Comparison of ENCODE assay signal across 8 cellular contexts in genomic region chr3:107431298-107432012, GRCh38. TPM values are rescaled to one million over a fixed set of nuclear protein-coding genes. Genes with fewer than 3 reads are reported as not detected.
DNase-seq lines count a peak whose midpoint lies in the region; ATAC-seq and TF ChIP-seq lines count a peak whose summit lies in the region.

No MANE protein-coding gene starts in this region.

- H3K9me3 ChIP-seq in duodenal mucosa (ENCODE audit: control insufficient read depth in 1 of 2, low read length in 2 of 2) (no peaks in the 10 kb centered on the region), liver (ENCODE audit: control insufficient read depth in 4 of 4, low read length in 3 of 4) (no peaks in the 10 kb centered on the region)

- H3K4me3 ChIP-seq in AG09309 (ENCODE audit: control insufficient read depth, low read depth, low read length) (peak overlapping the region; percentile 72), duodenal mucosa (ENCODE audit: low read depth in 1 of 2, low read length in 2 of 2) (peak overlapping the region; percentile 81 to 87), liver (ENCODE audit: low read depth in 1 of 3, low read length in 3 of 3) (peak overlapping the region; percentile 74 to 92 (median 84))

- H3K36me3 ChIP-seq in duodenal mucosa (ENCODE audit: control insufficient read depth in 1 of 2, insufficient read depth in 2 of 2, low read length in 2 of 2): no peaks in the 10 kb centered on the region
- H3K36me3 ChIP-seq in liver (ENCODE audit: control insufficient read depth in 4 of 4, insufficient read depth in 3 of 4, low read depth in 1 of 4, low read length in 3 of 4): no peaks in the 10 kb centered on the region

- TF ChIP-seq RAD21 in liver (IDR thresholded peaks at IDR 0.05): no peak

- DNase-seq in AG09309 (ENCODE audit: low read depth): no peak
- peak; percentile 37 for DNase-seq in NCI-H446 treated with DMSO at 0.1 percent for 48 hours (lab: John Stamatoyannopoulos, UW)
- peak; percentile 25 for DNase-seq in activated CD4-positive, alpha-beta T cell treated with anti-CD3 and anti-CD28 coated beads, Interleukin-2, amount 50 U/mL, for 1 hour
- DNase-seq in stimulated activated CD4-positive, alpha-beta T cell treated with anti-CD3 and anti-CD28 coated beads, TNF-alpha, amount 100 ng/mL, for 24 hours (ENCODE audit: low read depth in 3 of 3): peak in 2 of 3 experiments; percentile 15 to 52

- H3K27me3 ChIP-seq in duodenal mucosa (ENCODE audit: control insufficient read depth in 1 of 2, insufficient read depth in 2 of 2, low read length in 2 of 2) (no peaks in the 10 kb centered on the region), liver (ENCODE audit: control insufficient read depth in 4 of 4, insufficient read depth in 4 of 4, low read length in 3 of 4) (no peaks in the 10 kb centered on the region)

- H3K27ac ChIP-seq in duodenal mucosa (ENCODE audit: low read depth, low read length): peak overlapping the region; percentile 80
- H3K27ac ChIP-seq in liver (ENCODE audit: low read depth in 1 of 2, low read length in 2 of 2): peak overlapping the region; percentile 81 to 85

- WGBS in liver: under 1% methylated on average over 79 of the region's 80 CpGs

- ATAC-seq in GM18861 (IDR thresholded peaks at IDR 0.05; ENCODE audit: unreplicated experiment) (peak; percentile 38), HG03025 (IDR thresholded peaks at IDR 0.05; ENCODE audit: low FRiP score, unreplicated experiment) (peak; percentile 56)

- H3K4me1 ChIP-seq in duodenal mucosa (ENCODE audit: control insufficient read depth in 1 of 2, insufficient read depth in 2 of 2, low read length in 2 of 2): peaks cover 15 to 16% of the 10 kb centered on the region in 2 donors
- H3K4me1 ChIP-seq in liver (ENCODE audit: control insufficient read depth in 4 of 4, insufficient read depth in 4 of 4, low read length in 3 of 4): peaks cover 2 to 24% (median 16%) of the 10 kb centered on the region in 4 donors

- TF ChIP-seq CTCF in AG09309 (IDR thresholded peaks at IDR 0.05; ENCODE audit: control insufficient read depth, insufficient read depth, low read depth, low read length, missing control alignments): peak; percentile 11
- TF ChIP-seq CTCF in liver (IDR thresholded peaks at IDR 0.05; ENCODE audit: low read depth, low read length, missing input control): no peak

- H3K9ac ChIP-seq in duodenal mucosa (ENCODE audit: low read depth in 1 of 2, low read length in 2 of 2) (peak overlapping the region; percentile 64 to 81), liver (ENCODE audit: low read depth in 1 of 2, low read length in 2 of 2) (peak overlapping the region; percentile 44 to 64)

TF ChIP-seq in liver, 16 proteins besides CTCF, POLR2A, EP300 and RAD21:
- TF ChIP-seq TAF1 (conservative IDR thresholded peaks at IDR 0.05): peak; percentile 10
- no peak for TF ChIP-seq RXRA (IDR thresholded peaks at IDR 0.05)
- TF ChIP-seq GABPA (IDR thresholded peaks at IDR 0.05 in 1 of 2, conservative IDR thresholded peaks at IDR 0.05 in 1 of 2): no peak
- TF ChIP-seq, protein P1, sequence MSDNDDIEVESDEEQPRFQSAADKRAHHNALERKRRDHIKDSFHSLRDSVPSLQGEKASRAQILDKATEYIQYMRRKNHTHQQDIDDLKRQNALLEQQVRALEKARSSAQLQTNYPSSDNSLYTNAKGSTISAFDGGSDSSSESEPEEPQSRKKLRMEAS (IDR thresholded peaks at IDR 0.05): no peak
- TF ChIP-seq JUND (IDR thresholded peaks at IDR 0.05): no peak
- TF ChIP-seq NR2F2 (IDR thresholded peaks at IDR 0.05): no peak
- TF ChIP-seq EGR1 (IDR thresholded peaks at IDR 0.05; ENCODE audit: low read depth in 2 of 2): no peak
- no peak for TF ChIP-seq SP1 (IDR thresholded peaks at IDR 0.05)
- no peak for TF ChIP-seq FOXA2 (IDR thresholded peaks at IDR 0.05)
- TF ChIP-seq FOXA1 (IDR thresholded peaks at IDR 0.05): no peak
- no peak for TF ChIP-seq HNF4G (IDR thresholded peaks at IDR 0.05)
- peak; percentile 94 for TF ChIP-seq YY1 (IDR thresholded peaks at IDR 0.05)
- TF ChIP-seq ZBTB33 (IDR thresholded peaks at IDR 0.05): no peak
- TF ChIP-seq, protein P2, sequence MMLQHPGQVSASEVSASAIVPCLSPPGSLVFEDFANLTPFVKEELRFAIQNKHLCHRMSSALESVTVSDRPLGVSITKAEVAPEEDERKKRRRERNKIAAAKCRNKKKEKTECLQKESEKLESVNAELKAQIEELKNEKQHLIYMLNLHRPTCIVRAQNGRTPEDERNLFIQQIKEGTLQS (IDR thresholded peaks at IDR 0.05): no peak
- peak; percentile 23 for TF ChIP-seq REST (IDR thresholded peaks at IDR 0.05)
- peak in 1 of 2 donors; percentile 5 for TF ChIP-seq HNF4A (conservative IDR thresholded peaks at IDR 0.05)

RNA-seq across cellular contexts. Expression of gene CCDC54, which starts 54.2 kb away (rescaled TPM):
- not detected for total RNA-seq in liver
- polyA plus RNA-seq in liver: under 1 TPM in 1 of 2 donors, not detected in 1; 0.21 TPM
